ENCODE assay signal across 1 cellular context in genomic region chr16:84613408-84614071, GRCh38.
TF ChIP-seq lines count a peak whose summit lies in the region.

No MANE protein-coding gene starts in this region.

TF ChIP-seq in K562, 482 proteins besides CTCF, POLR2A, EP300 and RAD21 (continues in another document):
- TF ChIP-seq FOSL1 (tag; conservative IDR thresholded peaks at IDR 0.05) (no peak), RERE (CRISPR knock-in tag; IDR thresholded peaks at IDR 0.05; ENCODE audit: borderline replicate concordance) (no peak), ARID3B (CRISPR knock-in tag; IDR thresholded peaks at IDR 0.05; ENCODE audit: borderline replicate concordance) (no peak), ETV6 (IDR thresholded peaks at IDR 0.05; ENCODE audit: borderline replicate concordance in 1 of 2, low read depth in 2 of 2, low read length in 1 of 2) (no peak), ETV6 (CRISPR knock-in tag; IDR thresholded peaks at IDR 0.05; ENCODE audit: borderline replicate concordance) (no peak), HNRNPL (IDR thresholded peaks at IDR 0.05; ENCODE audit: low read depth, low read length) (no peak), DPF2 (IDR thresholded peaks at IDR 0.05) (no peak), ATF1 (CRISPR knock-in tag; IDR thresholded peaks at IDR 0.05) (no peak), ATF1 (tag; IDR thresholded peaks at IDR 0.05) (no peak), GATAD2B (IDR thresholded peaks at IDR 0.05; ENCODE audit: borderline replicate concordance) (no peak), HDAC1 (IDR thresholded peaks at IDR 0.05) (peak in 1 of 2 experiments; percentile 42; a peak in 1 of 4 replicates), POLR2B (IDR thresholded peaks at IDR 0.05; ENCODE audit: low read depth, partially characterized antibody) (peak; percentile 25), RBM25 (IDR thresholded peaks at IDR 0.05; ENCODE audit: low read depth, low read length, severe bottlenecking) (peak; percentile 89), ZNF143 (CRISPR knock-in tag; IDR thresholded peaks at IDR 0.05) (no peak), KLF1 (tag; IDR thresholded peaks at IDR 0.05) (no peak), POLR2G (IDR thresholded peaks at IDR 0.05; ENCODE audit: low read depth, low read length) (no peak), RAD51 (IDR thresholded peaks at IDR 0.05; ENCODE audit: borderline replicate concordance, low read depth) (no peak), PML (IDR thresholded peaks at IDR 0.05; ENCODE audit: low read length) (no peak), ZNF644 (tag; IDR thresholded peaks at IDR 0.05; ENCODE audit: low read depth) (no peak), TOE1 (IDR thresholded peaks at IDR 0.05; ENCODE audit: borderline replicate concordance) (no peak), TOE1 (CRISPR knock-in tag; IDR thresholded peaks at IDR 0.05; ENCODE audit: borderline replicate concordance, low read depth) (no peak), BCOR (IDR thresholded peaks at IDR 0.05) (peak; percentile 98), ZNF280A (IDR thresholded peaks at IDR 0.05; ENCODE audit: low read depth, partially characterized antibody) (no peak), ZNF717 (CRISPR knock-in tag; IDR thresholded peaks at IDR 0.05) (no peak), XRCC4 (IDR thresholded peaks at IDR 0.05; ENCODE audit: extremely low read depth, insufficient read depth, insufficient read length) (no peak), HDAC2 (IDR thresholded peaks at IDR 0.05) (peak; percentile 73), POLR2AphosphoS5 (IDR thresholded peaks at IDR 0.05; ENCODE audit: control insufficient read depth, insufficient read depth, low read depth, low read length) (no peak), TFAM (CRISPR knock-in tag; conservative IDR thresholded peaks at IDR 0.05) (no peak), KLF10 (CRISPR knock-in tag; IDR thresholded peaks at IDR 0.05) (no peak), RFX1 (IDR thresholded peaks at IDR 0.05) (no peak), HDAC3 (IDR thresholded peaks at IDR 0.05; ENCODE audit: borderline replicate concordance, partially characterized antibody) (no peak), PRDM10 (IDR thresholded peaks at IDR 0.05; ENCODE audit: partially characterized antibody) (no peak), NR0B1 (IDR thresholded peaks at IDR 0.05; ENCODE audit: partially characterized antibody) (no peak), USF1 (CRISPR knock-in tag; IDR thresholded peaks at IDR 0.05) (peak; percentile 44; the same call in 1 of the 2 replicates), ZNF316 (IDR thresholded peaks at IDR 0.05) (no peak), MEF2A (IDR thresholded peaks at IDR 0.05; ENCODE audit: control insufficient read depth, low read depth, low read length) (no peak), ELF2 (CRISPR knock-in tag; IDR thresholded peaks at IDR 0.05) (no peak), BDP1 (IDR thresholded peaks at IDR 0.05; ENCODE audit: insufficient read depth, insufficient read length) (no peak), ZNF830 (CRISPR knock-in tag; IDR thresholded peaks at IDR 0.05) (no peak), KDM1A (IDR thresholded peaks at IDR 0.05) (peak; percentile 83 to 89), ARID4B (CRISPR knock-in tag; IDR thresholded peaks at IDR 0.05) (no peak), ZKSCAN3 (CRISPR knock-in tag; IDR thresholded peaks at IDR 0.05) (no peak), DDX20 (tag; IDR thresholded peaks at IDR 0.05; ENCODE audit: low read depth) (no peak), KDM5B (IDR thresholded peaks at IDR 0.05; ENCODE audit: insufficient replicate concordance, low read depth, low read length) (no peak), CBX1 (IDR thresholded peaks at IDR 0.05; ENCODE audit: low read depth) (no peak; the same call in 1 of the 2 replicates), FOXA3 (CRISPR knock-in tag; conservative IDR thresholded peaks at IDR 0.05 in 1 of 2, IDR thresholded peaks at IDR 0.05 in 1 of 2) (no peak), TAF1 (IDR thresholded peaks at IDR 0.05; ENCODE audit: control insufficient read depth, extremely low read depth, insufficient read depth, low read length, severe bottlenecking) (no peak), E2F1 (CRISPR knock-in tag; IDR thresholded peaks at IDR 0.05) (0 out of 2 replicates have a peak, but pooled peaks have one; percentile 11), MED1 (CRISPR knock-in tag; IDR thresholded peaks at IDR 0.05; ENCODE audit: borderline replicate concordance) (no peak)
